13 cellular contexts compared by ENCODE assay signal in the genomic region with DNA sequence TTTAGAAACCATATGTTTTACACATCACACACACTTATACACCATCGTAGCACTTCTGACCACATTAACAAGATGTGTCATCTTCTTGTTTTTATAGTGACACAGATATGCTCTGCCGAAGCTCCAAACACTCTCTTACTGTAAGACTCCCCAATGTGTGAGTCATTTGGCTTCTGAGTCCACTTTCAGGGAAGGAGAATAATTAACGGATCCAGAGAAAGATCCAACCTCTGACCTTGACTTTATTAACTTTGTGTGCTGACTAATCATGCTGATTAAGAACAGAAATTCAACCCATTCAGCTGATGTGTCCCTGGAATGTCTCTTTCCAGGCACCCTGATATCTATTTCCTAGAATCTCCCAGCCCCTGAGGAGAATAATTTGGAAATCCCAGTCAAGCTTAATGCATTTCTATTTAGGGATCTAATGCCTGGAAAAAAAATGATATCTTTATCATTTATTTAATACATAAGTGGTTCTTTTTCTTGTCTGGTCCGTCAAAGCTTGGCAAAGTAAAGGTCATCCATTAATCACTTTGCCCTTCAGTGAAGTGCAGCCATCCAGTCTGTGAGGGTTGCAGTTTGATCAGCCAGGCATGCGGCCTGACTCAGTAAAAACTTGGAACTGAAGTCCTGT.
A peak's percentile ranks its signal among the peaks of the same experiment; 100 is the strongest.
DNase-seq lines count a peak whose midpoint lies in the region; ATAC-seq and TF ChIP-seq lines count a peak whose summit lies in the region.
"Had no signal": no experiment of that assay in that cellular context is flagged by ENCODE, and none has a peak within 500 bp of the region (broad histone marks: within the 10 kb centered on the region; RNA-seq: fewer than 3 reads in every experiment).

No MANE protein-coding gene starts in this region.

- in situ Hi-C loops in astrocyte of the cerebellum (cut with HindIII; ENCODE audit: low sequenced_read_pairs), result no loop called here

- peaks cover 8% of the 10 kb centered on the region for H3K9me3 ChIP-seq in left ventricle myocardium inferior (replicated peaks)
- H3K9me3 ChIP-seq: A549, thoracic aorta had no signal

- no peak overlapping the region for H3K27ac ChIP-seq in left ventricle myocardium inferior (replicated peaks)
- H3K27ac ChIP-seq: A549, thoracic aorta had no signal

- H3K4me3 ChIP-seq in left ventricle myocardium inferior (no peak overlapping the region), astrocyte of the cerebellum (ENCODE audit: low read depth, low read length) (no peak overlapping the region)
- H3K4me3 ChIP-seq: A549, thoracic aorta had no signal

- no peaks in the 10 kb centered on the region for H3K4me1 ChIP-seq in left ventricle myocardium inferior
- H3K4me1 ChIP-seq: A549 had no signal

- intact Hi-C loops in left cardiac atrium (cut with DNase I), result no loop called here
- intact Hi-C loops in left ventricle myocardium inferior (cut with micrococcal nuclease), result no loop called here

- TF ChIP-seq CTCF in left ventricle myocardium inferior (IDR thresholded peaks at IDR 0.05; ENCODE audit: borderline replicate concordance) (no peak), astrocyte of the cerebellum (IDR thresholded peaks at IDR 0.05; ENCODE audit: low read depth, low read length, missing control alignments) (no peak)

- H3K36me3 ChIP-seq in left ventricle myocardium inferior, result no peaks in the 10 kb centered on the region
- H3K36me3 ChIP-seq: thoracic aorta had no signal

- DNase-seq in left cardiac atrium (no peak), left ventricle myocardium inferior (no peak), astrocyte of the cerebellum (ENCODE audit: low read depth) (peak; percentile 74), iris pigment epithelial cell (ENCODE audit: low read depth) (peak; percentile 92), midbrain (lab: John Stamatoyannopoulos, UW) (no peak)
- DNase-seq: activated CD8-positive, alpha-beta memory T cell treated with anti-CD3 and anti-CD28 coated beads for 24 hours; stimulated activated CD4-positive, alpha-beta T cell treated with anti-CD3 and anti-CD28 coated beads, Interleukin-4, amount 100 ng/mL, for 1 hour had no signal

- ATAC-seq in left cardiac atrium (peak; percentile 15 to 93), HG03469 (IDR thresholded peaks at IDR 0.05; ENCODE audit: unreplicated experiment) (no peak), GM21526 (IDR thresholded peaks at IDR 0.05; ENCODE audit: low FRiP score, unreplicated experiment) (no peak), GM18868 (IDR thresholded peaks at IDR 0.05; ENCODE audit: unreplicated experiment) (no peak)
- ATAC-seq: natural killer cell treated with Interleukin-12 subunit alpha and Interleukin-12 subunit beta and Interleukin-15 and Interleukin-18, amount 100 ng/mL, for 72 hours had no signal

- no peaks in the 10 kb centered on the region for H3K27me3 ChIP-seq in left ventricle myocardium inferior (ENCODE audit: low read depth)

Comparison
In these comparisons a context has a peak if more than half of its experiments do, and no peak if none do; other contexts are left out.
1. ATAC-seq: peak in left cardiac atrium (2 of 2); none in HG03469 (single experiment), GM21526 (single experiment) and GM18868 (single experiment).
2. DNase-seq: peak in astrocyte of the cerebellum (single experiment) and iris pigment epithelial cell (single experiment); none in left cardiac atrium (single experiment), left ventricle myocardium inferior (single experiment) and midbrain (single experiment).